14 cellular contexts compared by ENCODE assay signal in the genomic region with DNA sequence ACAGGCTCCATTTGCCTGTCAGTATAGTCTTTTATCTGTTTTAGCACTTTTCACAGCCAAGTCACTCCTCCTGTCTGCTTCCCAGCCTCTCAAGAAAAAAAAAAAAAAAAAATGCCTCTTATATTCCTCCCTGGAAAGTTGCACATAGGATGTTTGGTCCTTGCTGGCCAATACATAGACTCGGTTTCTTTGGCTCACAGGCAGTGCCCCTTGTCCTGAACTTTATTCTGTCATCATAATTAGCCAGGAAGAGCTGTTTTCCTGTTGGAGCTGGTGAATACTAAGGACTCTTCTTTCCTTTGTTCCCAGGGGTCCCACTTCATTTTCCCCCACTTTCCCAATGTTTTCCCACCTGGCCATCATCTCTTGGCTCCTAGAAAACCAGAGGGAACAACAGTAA.
"Had no signal": no experiment of that assay in that cellular context is flagged by ENCODE, and none has a peak within 500 bp of the region (broad histone marks: within the 10 kb centered on the region; RNA-seq: fewer than 3 reads in every experiment).

No MANE protein-coding gene starts in this region.

- H3K27ac Mint-ChIP-seq: activated naive CD8-positive, alpha-beta T cell treated with anti-CD3 and anti-CD28 coated beads, Interleukin-2, amount 10 ng/mL, durations not matched to agents 7 days and 5 days; activated T-helper 1 cell treated with anti-CD3 and anti-CD28 coated beads, Interleukin-12 subunit alpha, Interleukin-12 subunit beta, Interleukin-2, Interleukin-4 antibody, amounts not matched to agents 30 ng/mL and 10 ng/mL and 1 ng/mL, durations not matched to agents 14 hours and 24 hours and 36 hours had no signal

- H2AFZ ChIP-seq: hepatocyte had no signal

- H3K4me3 ChIP-seq: esophagus muscularis mucosa, hepatocyte, pancreas, sigmoid colon, spleen, thyroid gland had no signal

- FAIRE-seq: pancreas, urothelium cell line had no signal

- H3K27me3 ChIP-seq: brain microvascular endothelial cell, esophagus muscularis mucosa, hepatocyte, pancreas, sigmoid colon, spleen, thyroid gland had no signal

- H3K27ac ChIP-seq: brain microvascular endothelial cell, esophagus muscularis mucosa, hepatocyte, pancreas, sigmoid colon, spleen, thyroid gland had no signal

- H3K36me3 ChIP-seq: brain microvascular endothelial cell, pancreas, sigmoid colon, thyroid gland had no signal

- H3K4me3 Mint-ChIP-seq: activated naive CD8-positive, alpha-beta T cell treated with anti-CD3 and anti-CD28 coated beads, Interleukin-2, amount 10 ng/mL, durations not matched to agents 7 days and 5 days; activated T-helper 1 cell treated with anti-CD3 and anti-CD28 coated beads, Interleukin-12 subunit alpha, Interleukin-12 subunit beta, Interleukin-2, Interleukin-4 antibody, amounts not matched to agents 30 ng/mL and 10 ng/mL and 1 ng/mL, durations not matched to agents 14 hours and 24 hours and 36 hours had no signal

- H3K9me3 Mint-ChIP-seq: activated naive CD8-positive, alpha-beta T cell treated with anti-CD3 and anti-CD28 coated beads, Interleukin-2, amount 10 ng/mL, durations not matched to agents 7 days and 5 days; activated T-helper 1 cell treated with anti-CD3 and anti-CD28 coated beads, Interleukin-12 subunit alpha, Interleukin-12 subunit beta, Interleukin-2, Interleukin-4 antibody, amounts not matched to agents 30 ng/mL and 10 ng/mL and 1 ng/mL, durations not matched to agents 14 hours and 24 hours and 36 hours had no signal

- H3K79me2 ChIP-seq: hepatocyte had no signal

- H3K27me3 Mint-ChIP-seq: activated naive CD8-positive, alpha-beta T cell treated with anti-CD3 and anti-CD28 coated beads, Interleukin-2, amount 10 ng/mL, durations not matched to agents 7 days and 5 days had no signal

- ATAC-seq: pancreas had no signal

- H3K9me3 ChIP-seq: esophagus muscularis mucosa, pancreas, sigmoid colon, spleen, thyroid gland had no signal

- DNase-seq: activated CD4-positive, alpha-beta T cell treated with anti-CD3 and anti-CD28 coated beads for 1 hour; activated CD4-positive, alpha-beta T cell treated with anti-CD3 and anti-CD28 coated beads, Interleukin-2, amount 50 U/mL, for 48 hours; activated naive CD4-positive, alpha-beta T cell; activated naive CD8-positive, alpha-beta T cell treated with anti-CD3 and anti-CD28 coated beads, Interleukin-2, amount 10 ng/mL, durations not matched to agents 7 days and 5 days; brain microvascular endothelial cell; cerebellar nuclear complex; pancreas; sigmoid colon; spleen; thyroid gland had no signal

- H3K4me1 ChIP-seq: pancreas had no signal

- H3K4me2 ChIP-seq: hepatocyte had no signal
